In genomic region chr15:78620021-78620838, GRCh38 we compare ENCODE assay signal across 11 cellular contexts. TPM values are rescaled to one million over a fixed set of nuclear protein-coding genes. Genes with fewer than 3 reads are reported as not detected.
DNase-seq lines count a peak whose midpoint lies in the region; ATAC-seq and TF ChIP-seq lines count a peak whose summit lies in the region.
"Had no signal": no experiment of that assay in that cellular context is flagged by ENCODE, and none has a peak within 500 bp of the region (broad histone marks: within the 10 kb centered on the region; RNA-seq: fewer than 3 reads in every experiment).

No MANE protein-coding gene starts in this region.

- H3K79me2 ChIP-seq in SK-N-SH (ENCODE audit: insufficient read depth), result no peaks in the 10 kb centered on the region

- no peaks in the 10 kb centered on the region for H3K9me3 ChIP-seq in SK-N-SH

- POLR2A ChIA-PET in SK-N-SH (lab: Yijun Ruan, JAX), result interaction anchor here (0.9 to 4.3 kb wide), 10 partner anchors 9 to 132 kb away, joined by 3 to 55 read pairs (median 16); partner anchors contain the start of genes CHRNA5 and CHRNB4

- H2AFZ ChIP-seq in SK-N-SH (ENCODE audit: low read depth), result no peak overlapping the region

- H3F3A ChIP-seq in SK-N-SH (replicated peaks; ENCODE audit: insufficient read depth), result no peaks in the 10 kb centered on the region

- H3K9me2 ChIP-seq in SK-N-SH, result no peaks in the 10 kb centered on the region

- WGBS in SK-N-SH (ENCODE audit: low lambda C conversion rate), result 3% methylated on average over 8 of the region's 82 CpGs

- peaks cover 4 to 46% of the 10 kb centered on the region in 2 experiments; a peak in 2 of 4 replicates for H3K4me1 ChIP-seq in SK-N-SH (ENCODE audit: control insufficient read depth in 1 of 2, insufficient read depth in 2 of 2, low read depth in 1 of 2, low read length in 1 of 2)

- H3K4me3 ChIP-seq in SK-N-SH (ENCODE audit: low read depth in 2 of 2, low read length in 1 of 2), result peak overlapping the region; percentile 47 to 59
- peak overlapping the region; percentile 23 for H3K4me3 ChIP-seq in skeletal muscle cell (ENCODE audit: low read depth, low read length)

- intact Hi-C loops in left ventricle myocardium superior (cut with micrococcal nuclease), result no loop called here

- no peak for TF ChIP-seq RAD21 in SK-N-SH (IDR thresholded peaks at IDR 0.05; ENCODE audit: low read length)

- DNase-seq in DMS 273 (lab: John Stamatoyannopoulos, UW; ENCODE audit: unreplicated experiment) (peak; percentile 74), DMS 273 treated with DMSO at 0.1 percent for 48 hours (lab: John Stamatoyannopoulos, UW) (no peak), SK-N-SH (peak; percentile 86), left ventricle myocardium superior (no peak), skeletal muscle cell (ENCODE audit: low read depth) (no peak)
- DNase-seq: stimulated activated CD4-positive, alpha-beta T cell treated with anti-CD3 and anti-CD28 coated beads, Interleukin-2, amount 100 ng/mL, for 48 hours had no signal

- peaks cover 15% of the 10 kb centered on the region for H4K20me1 ChIP-seq in SK-N-SH (ENCODE audit: insufficient read depth)

- no peak overlapping the region for H3K9ac ChIP-seq in SK-N-SH

- CTCF ChIA-PET in SK-N-SH (lab: Yijun Ruan, JAX), result interaction anchor here (1.0 to 5.3 kb wide), 18 partner anchors 9 to 192 kb away, joined by 3 to 57 read pairs (median 8); partner anchors contain the start of genes CHRNA5 and PSMA4

- H3K36me3 ChIP-seq in SK-N-SH (replicated peaks in 1 of 2; ENCODE audit: control insufficient read depth in 1 of 2, insufficient read depth in 2 of 2, low read length in 1 of 2), result no peaks in the 10 kb centered on the region

- H3K27ac ChIP-seq in SK-N-SH (ENCODE audit: low read depth in 2 of 2, low read length in 1 of 2), result peak overlapping the region in 1 of 2 experiments; percentile 99; a peak in 2 of 4 replicates

- H3K27me3 ChIP-seq in SK-N-SH (ENCODE audit: insufficient read depth), result peaks cover 43% of the 10 kb centered on the region

- ATAC-seq in left ventricle myocardium superior (peak; percentile 27), HG02938 (IDR thresholded peaks at IDR 0.05; ENCODE audit: unreplicated experiment) (no peak), GM21786 (IDR thresholded peaks at IDR 0.05; ENCODE audit: unreplicated experiment) (no peak), HG03520 (IDR thresholded peaks at IDR 0.05; ENCODE audit: unreplicated experiment) (no peak)

- TF ChIP-seq CTCF in SK-N-SH (IDR thresholded peaks at IDR 0.05), result peak; percentile 40

- TF ChIP-seq EP300 in SK-N-SH (IDR thresholded peaks at IDR 0.05; ENCODE audit: borderline replicate concordance in 1 of 2, low read depth in 1 of 2, low read length in 1 of 2), result no peak

- peak overlapping the region; percentile 53 for H3K4me2 ChIP-seq in SK-N-SH

TF ChIP-seq in SK-N-SH, 30 proteins besides CTCF, POLR2A, EP300 and RAD21:
- no peak for TF ChIP-seq FOXJ3 (CRISPR knock-in tag; IDR thresholded peaks at IDR 0.05)
- TF ChIP-seq POLR2AphosphoS5 (IDR thresholded peaks at IDR 0.05; ENCODE audit: low read depth, low read length), result no peak
- no peak for TF ChIP-seq CHD2 (IDR thresholded peaks at IDR 0.05; ENCODE audit: low read length, partially characterized antibody)
- no peak for TF ChIP-seq GATA2 (CRISPR knock-in tag; IDR thresholded peaks at IDR 0.05)
- no peak for TF ChIP-seq FOSL2 (IDR thresholded peaks at IDR 0.05; ENCODE audit: borderline replicate concordance, low read depth)
- no peak for TF ChIP-seq TEAD4 (IDR thresholded peaks at IDR 0.05; ENCODE audit: borderline replicate concordance, insufficient read depth)
- no peak for TF ChIP-seq NRF1 (IDR thresholded peaks at IDR 0.05; ENCODE audit: low read depth, low read length)
- TF ChIP-seq RFX5 (IDR thresholded peaks at IDR 0.05; ENCODE audit: low read length), result no peak
- TF ChIP-seq GABPA (IDR thresholded peaks at IDR 0.05; ENCODE audit: low read depth), result no peak
- TF ChIP-seq RXRA (IDR thresholded peaks at IDR 0.05; ENCODE audit: borderline replicate concordance, low read depth), result no peak
- no peak for TF ChIP-seq NFIC (IDR thresholded peaks at IDR 0.05; ENCODE audit: borderline replicate concordance)
- TF ChIP-seq, protein P1, sequence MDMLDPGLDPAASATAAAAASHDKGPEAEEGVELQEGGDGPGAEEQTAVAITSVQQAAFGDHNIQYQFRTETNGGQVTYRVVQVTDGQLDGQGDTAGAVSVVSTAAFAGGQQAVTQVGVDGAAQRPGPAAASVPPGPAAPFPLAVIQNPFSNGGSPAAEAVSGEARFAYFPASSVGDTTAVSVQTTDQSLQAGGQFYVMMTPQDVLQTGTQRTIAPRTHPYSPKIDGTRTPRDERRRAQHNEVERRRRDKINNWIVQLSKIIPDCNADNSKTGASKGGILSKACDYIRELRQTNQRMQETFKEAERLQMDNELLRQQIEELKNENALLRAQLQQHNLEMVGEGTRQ (IDR thresholded peaks at IDR 0.05; ENCODE audit: borderline replicate concordance, low read depth, low read length), result no peak
- TF ChIP-seq USF1 (IDR thresholded peaks at IDR 0.05; ENCODE audit: borderline replicate concordance, low read depth), result no peak
- TF ChIP-seq SIN3A (IDR thresholded peaks at IDR 0.05; ENCODE audit: borderline replicate concordance, low read depth, low read length), result no peak
- no peak for TF ChIP-seq FOXM1 (IDR thresholded peaks at IDR 0.05; ENCODE audit: low read depth)
- no peak for TF ChIP-seq TCF12 (IDR thresholded peaks at IDR 0.05)
- no peak for TF ChIP-seq JUND (IDR thresholded peaks at IDR 0.05)
- TF ChIP-seq MEF2A (IDR thresholded peaks at IDR 0.05; ENCODE audit: borderline replicate concordance, low read depth), result no peak

RNA-seq across cellular contexts. Expression of gene CHRNA3, which starts 0.6 kb away (rescaled TPM):
- polyA plus RNA-seq in SK-N-SH (2012; rRNA removed), result 2.3 and 6.3 TPM in 2 replicates
- 3.7 and 6.1 TPM in 2 replicates for polyA plus RNA-seq in SK-N-SH (2012; cell fraction: cytosol; rRNA removed)
- 6.8 and 9.9 TPM in 2 replicates for polyA plus RNA-seq in SK-N-SH (2012; cell fraction: nucleus; rRNA removed)
- not detected for total RNA-seq in left ventricle myocardium superior
- total RNA-seq: HT1080 had no signal

RNA-seq across cellular contexts. Expression of gene CHRNB4, which starts 20.8 kb away (rescaled TPM):
- polyA plus RNA-seq in SK-N-SH (2012; rRNA removed), result 0.30 and 0.55 TPM in 2 replicates
- 0.37 and 0.84 TPM in 2 replicates for polyA plus RNA-seq in SK-N-SH (2012; cell fraction: cytosol; rRNA removed)
- polyA plus RNA-seq in SK-N-SH (2012; cell fraction: nucleus; rRNA removed), result 0.51 and 0.65 TPM in 2 replicates
- not detected for total RNA-seq in left ventricle myocardium superior
- total RNA-seq: A172, HT1080 had no signal

RNA-seq across cellular contexts. Expression of gene CHRNA5, which starts 54.9 kb away (rescaled TPM):
- polyA plus RNA-seq in SK-N-SH (2012; rRNA removed), result 5.3 and 5.5 TPM in 2 replicates
- 8.4 and 10.5 TPM in 2 replicates for polyA plus RNA-seq in SK-N-SH (2012; cell fraction: cytosol; rRNA removed)
- polyA plus RNA-seq in SK-N-SH (2012; cell fraction: nucleus; rRNA removed), result 0.88 and 2.0 TPM in 2 replicates
- total RNA-seq in left ventricle myocardium superior, result 4.4 TPM

Comparison
In these comparisons a context has a peak if more than half of its experiments do, and no peak if none do; other contexts are left out.
1. DNase-seq: peak in DMS 273 (single experiment) and SK-N-SH (single experiment); none in DMS 273 treated with DMSO at 0.1 percent for 48 hours (single experiment), left ventricle myocardium superior (single experiment) and skeletal muscle cell (single experiment).